ENCODE assay signal across 11 cellular contexts in genomic region chr22:28813772-28814518, GRCh38. TPM values are rescaled to one million over a fixed set of nuclear protein-coding genes. Genes with fewer than 3 reads are reported as not detected.
DNase-seq lines count a peak whose midpoint lies in the region; ATAC-seq, FAIRE-seq and TF ChIP-seq lines count a peak whose summit lies in the region.
"Had no signal": no experiment of that assay in that cellular context is flagged by ENCODE, and none has a peak within 500 bp of the region (broad histone marks: within the 10 kb centered on the region; RNA-seq: fewer than 3 reads in every experiment).

No MANE protein-coding gene starts in this region.

- peak overlapping the region; percentile 78 for H3K4me3 Mint-ChIP-seq in natural killer cell

- H4K5ac ChIP-seq in mesendoderm (ENCODE audit: low read length): no peak overlapping the region

- H3K4me1 ChIP-seq in adrenal gland (replicated peaks in 1 of 2) (peaks cover 39 to 47% of the 10 kb centered on the region in 2 donors), mesendoderm (ENCODE audit: control insufficient read depth, low read depth, low read length) (no peaks in the 10 kb centered on the region)

- H3K79me2 ChIP-seq in mesendoderm (ENCODE audit: control insufficient read depth, insufficient read depth, low read length): no peaks in the 10 kb centered on the region

- FAIRE-seq in D721Med (lab: Jason Lieb, UNC): no peak

- no peak overlapping the region for H3K4me2 ChIP-seq in mesendoderm (ENCODE audit: low read length)

- no peak for TF ChIP-seq CTCF in adrenal gland (IDR thresholded peaks at IDR 0.05)
- TF ChIP-seq CTCF in natural killer cell (IDR thresholded peaks at IDR 0.05): no peak
- TF ChIP-seq CTCF in D721Med (IDR thresholded peaks at IDR 0.05; ENCODE audit: insufficient read depth, missing control alignments): no peak

- H3K23ac ChIP-seq in mesendoderm (ENCODE audit: low read length): no peak overlapping the region

- H3K9ac ChIP-seq in mesendoderm (ENCODE audit: low read length): no peak overlapping the region

- peak overlapping the region; percentile 91 to 93 for H3K27ac Mint-ChIP-seq in natural killer cell

- TF ChIP-seq POLR2A in adrenal gland (IDR thresholded peaks at IDR 0.05): no peak

- ATAC-seq in natural killer cell (no peak), GM18498 (IDR thresholded peaks at IDR 0.05; ENCODE audit: unreplicated experiment) (no peak)

- H3K4me1 Mint-ChIP-seq in natural killer cell: peaks cover 77 to 86% of the 10 kb centered on the region in 2 donors

- intact Hi-C loops in adrenal gland (cut with DNase I): no loop called here
- intact Hi-C loops in natural killer cell (cut with micrococcal nuclease): loop anchor here (5.0 kb wide), 2 partner anchors 72 to 142 kb away; partner anchors contain the start of genes CHEK2 and HSCB

- peak overlapping the region; percentile 4 to 68 (median 58) for H3K27ac ChIP-seq in adrenal gland
- H3K27ac ChIP-seq in mesendoderm (ENCODE audit: low read depth, low read length): no peak overlapping the region

- H3K9me3 Mint-ChIP-seq in natural killer cell: no peaks in the 10 kb centered on the region

- no peak overlapping the region for H4K8ac ChIP-seq in mesendoderm (ENCODE audit: low read depth, low read length)

- no peaks in the 10 kb centered on the region for H3K27me3 ChIP-seq in adrenal gland
- no peaks in the 10 kb centered on the region for H3K27me3 ChIP-seq in mesendoderm (ENCODE audit: insufficient read depth, low read length, poor library complexity)

- H3K9me3 ChIP-seq in adrenal gland (replicated peaks in 1 of 3): no peaks in the 10 kb centered on the region

- H3K18ac ChIP-seq in mesendoderm (ENCODE audit: low read length): no peak overlapping the region

- TF ChIP-seq RAD21 in Ishikawa (IDR thresholded peaks at IDR 0.05; ENCODE audit: low read depth): no peak; the same call in 1 of the 2 replicates

- H3K56ac ChIP-seq in mesendoderm (ENCODE audit: low read length): no peak overlapping the region

- DNase-seq in Ammon's horn (ENCODE audit: low spot score): peak; percentile 35
- DNase-seq in adrenal gland: peak in 6 of 7 donors; percentile 55 to 74 (median 62)
- DNase-seq in natural killer cell: no peak
- DNase-seq in midbrain (lab: John Stamatoyannopoulos, UW): no peak
- DNase-seq in mesendoderm: no peak
- no peak for DNase-seq in D721Med (ENCODE audit: insufficient read length, low spot score)
- DNase-seq: caudate nucleus; NCI-H2081 treated with DMSO at 0.1 percent for 48 hours; stimulated activated CD4-positive, alpha-beta T cell treated with anti-CD3 and anti-CD28 coated beads, Interleukin-15, amount 100 ng/mL, for 24 hours had no signal

- H3K36me3 ChIP-seq in adrenal gland (replicated peaks in 1 of 2): no peaks in the 10 kb centered on the region
- no peaks in the 10 kb centered on the region for H3K36me3 ChIP-seq in mesendoderm (ENCODE audit: control insufficient read depth, insufficient read depth, low read length)

- no peak overlapping the region for H2AK5ac ChIP-seq in mesendoderm (ENCODE audit: low read length)

- no peak for TF ChIP-seq EP300 in Ishikawa (IDR thresholded peaks at IDR 0.05; ENCODE audit: borderline replicate concordance)

- H3K4me3 ChIP-seq in adrenal gland (no peak overlapping the region), mesendoderm (ENCODE audit: low read length) (no peak overlapping the region)

- no peak overlapping the region for H2BK120ac ChIP-seq in mesendoderm (ENCODE audit: low read depth, low read length)

- 63 to 73% (median 69%) methylated on average over 2 of the region's 2 CpGs for WGBS in adrenal gland, 4 donors
- no CpG with 5 or more reads among the region's 2 CpGs for WGBS in mesendoderm (ENCODE audit: extremely low coverage, insufficient coverage, low lambda C conversion rate)

- H2BK15ac ChIP-seq in mesendoderm (replicated peaks; ENCODE audit: low read depth): no peak overlapping the region

- peaks cover 8% of the 10 kb centered on the region for H3K36me3 Mint-ChIP-seq in natural killer cell

- H3K4ac ChIP-seq in mesendoderm (ENCODE audit: low read depth, low read length): no peak overlapping the region

- H3K79me1 ChIP-seq in mesendoderm (ENCODE audit: low read length): no peaks in the 10 kb centered on the region

- no peak overlapping the region for H2BK5ac ChIP-seq in mesendoderm (ENCODE audit: low read length)

- no peaks in the 10 kb centered on the region for H3K27me3 Mint-ChIP-seq in natural killer cell (ENCODE audit: low read depth in 2 of 2)

TF ChIP-seq in Ishikawa, 13 proteins besides CTCF, POLR2A, EP300 and RAD21:
- TF ChIP-seq ZBTB7A (IDR thresholded peaks at IDR 0.05; ENCODE audit: low read depth) (no peak), CEBPB (IDR thresholded peaks at IDR 0.05) (peak; percentile 33; the same call in 1 of the 2 replicates)

RNA-seq across cellular contexts. Expression of gene XBP1, which starts 13.6 kb away (rescaled TPM):
- total RNA-seq in adrenal gland (100 to 1,000 TPM in 7 of 8 donors, 10 to 100 TPM in 1; 70.7 to 393 (median 168) TPM), natural killer cell (100 to 1,000 TPM; 221 to 240 (median 224) TPM)
- 100 to 1,000 TPM in 1 of 3 donors, 10 to 100 TPM in 2; 31.2 to 250 (median 42.2) TPM for polyA plus RNA-seq in adrenal gland
- 129 TPM for polyA plus RNA-seq in mesendoderm (2013, experiment 1 of 2)
- polyA plus RNA-seq in mesendoderm (2013, experiment 2 of 2): 129 TPM

RNA-seq across cellular contexts. Expression of gene CCDC117, which starts 41.5 kb away (rescaled TPM):
- 10 to 100 TPM; 16.3 to 31.0 (median 23.1) TPM for total RNA-seq in adrenal gland
- polyA plus RNA-seq in adrenal gland: 10 to 100 TPM in 2 of 3 donors, 1 to 10 TPM in 1; 9.0 to 38.0 (median 13.1) TPM
- 10 to 100 TPM; 26.3 to 26.9 (median 26.6) TPM for total RNA-seq in natural killer cell
- polyA plus RNA-seq in mesendoderm (2013, experiment 1 of 2): 26.3 TPM
- polyA plus RNA-seq in mesendoderm (2013, experiment 2 of 2): 25.9 TPM

Comparison
In these comparisons a context has a peak if more than half of its experiments do, and no peak if none do; other contexts are left out.
1. DNase-seq: peak in Ammon's horn (single experiment) and adrenal gland (6 of 7); none in natural killer cell (single experiment), midbrain (single experiment), mesendoderm (single experiment) and D721Med (single experiment).